ENCODE assay signal across 8 cellular contexts in the genomic region with DNA sequence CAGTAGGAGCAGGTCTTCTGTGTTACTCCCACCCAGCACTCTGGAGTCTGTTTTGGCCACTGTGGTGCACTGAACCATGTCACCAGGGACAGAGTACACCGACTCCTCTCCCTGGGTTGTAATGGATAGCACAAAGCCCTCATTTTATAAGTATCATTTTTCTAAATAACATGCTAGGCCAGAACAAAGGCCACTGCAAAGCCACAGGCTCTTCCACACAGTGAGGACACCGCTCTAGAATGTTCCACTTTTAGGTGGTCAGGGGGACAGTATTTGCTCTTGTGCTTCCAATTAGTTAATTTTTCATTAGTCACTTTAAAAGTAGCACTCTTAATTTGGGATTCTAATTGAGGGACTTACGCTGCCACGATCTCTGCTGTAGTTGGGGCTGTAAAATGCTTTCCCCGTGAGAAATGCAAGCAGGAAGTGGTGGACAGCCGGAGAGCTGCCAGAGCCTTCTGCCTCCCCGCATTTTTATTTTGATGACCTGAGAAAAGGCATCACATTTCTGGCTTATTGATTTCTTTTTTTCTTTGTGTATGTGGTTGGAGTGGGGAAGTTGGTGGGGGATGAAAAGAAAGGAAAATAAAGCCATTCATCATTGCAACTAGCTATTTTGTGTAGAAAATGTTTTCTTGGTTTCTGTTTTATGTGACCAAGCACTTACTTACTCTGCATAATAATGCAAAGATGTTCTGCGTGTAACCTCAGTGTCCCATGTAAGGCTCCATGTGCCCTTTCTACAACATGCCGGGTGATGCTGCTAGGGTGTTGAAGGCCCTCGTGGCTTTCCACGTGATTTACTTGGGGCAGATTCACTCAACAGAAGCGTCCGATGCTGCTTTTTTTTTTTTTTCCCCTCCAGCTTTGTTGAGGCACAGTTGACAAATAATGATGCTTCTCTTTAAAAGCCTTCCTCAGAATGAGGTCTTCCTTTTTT.
DNase-seq lines count a peak whose midpoint lies in the region; ATAC-seq and TF ChIP-seq lines count a peak whose summit lies in the region.

No MANE protein-coding gene starts in this region.

- no peak for ATAC-seq in activated CD8-positive, alpha-beta memory T cell treated with anti-CD3 and anti-CD28 coated beads, Interleukin-2, amount 10 ng/mL, durations not matched to agents 7 days and 5 days

- H3K4me3 Mint-ChIP-seq in activated CD8-positive, alpha-beta memory T cell treated with anti-CD3 and anti-CD28 coated beads, Interleukin-2, amount 10 ng/mL, durations not matched to agents 7 days and 5 days: peak overlapping the region; percentile 19
- H3K4me3 Mint-ChIP-seq in nephron: peak overlapping the region in 2 of 3 experiments; percentile 2 to 16

- intact Hi-C loops in uterus (cut with DNase I; ENCODE audit: low total_unique reads): no loop called here

- TF ChIP-seq CTCF in nephron (IDR thresholded peaks at IDR 0.05; ENCODE audit: unreplicated experiment in 3 of 3): no peak
- no peak for TF ChIP-seq CTCF in uterus (IDR thresholded peaks at IDR 0.05)

- H3K4me1 ChIP-seq in uterus: no peaks in the 10 kb centered on the region

- peak overlapping the region in 1 of 2 donors; percentile 1 for H3K4me3 ChIP-seq in uterus

- CTCF ChIA-PET in activated CD8-positive, alpha-beta memory T cell treated with anti-CD3 and anti-CD28 coated beads, Interleukin-2, amount 10 ng/mL, durations not matched to agents 7 days and 5 days (lab: Charles Lee): no interaction called here

- H3K36me3 ChIP-seq in uterus: no peaks in the 10 kb centered on the region

- H3K4me1 Mint-ChIP-seq in activated CD8-positive, alpha-beta memory T cell treated with anti-CD3 and anti-CD28 coated beads, Interleukin-2, amount 10 ng/mL, durations not matched to agents 7 days and 5 days: peaks cover 11% of the 10 kb centered on the region
- peaks cover 31% of the 10 kb centered on the region for H3K4me1 Mint-ChIP-seq in nephron

- no peaks in the 10 kb centered on the region for H3K36me3 Mint-ChIP-seq in activated CD8-positive, alpha-beta memory T cell treated with anti-CD3 and anti-CD28 coated beads, Interleukin-2, amount 10 ng/mL, durations not matched to agents 7 days and 5 days
- peaks cover 83% of the 10 kb centered on the region for H3K36me3 Mint-ChIP-seq in nephron (ENCODE audit: low read depth)

- DNase-seq in activated CD8-positive, alpha-beta memory T cell treated with anti-CD3 and anti-CD28 coated beads, Interleukin-2, amount 10 ng/mL, durations not matched to agents 7 days and 5 days: no peak
- DNase-seq in activated CD8-positive, alpha-beta memory T cell treated with anti-CD3 and anti-CD28 coated beads for 24 hours: no peak
- DNase-seq in fibroblast of gingiva (ENCODE audit: low read depth) (peak; percentile 68), uterus (no peak), NCI-H82 (lab: John Stamatoyannopoulos, UW) (no peak), GF-D8 (lab: John Stamatoyannopoulos, UW) (no peak), MV-4-11 (lab: John Stamatoyannopoulos, UW) (no peak)

- H3K27ac ChIP-seq in uterus: peak overlapping the region; percentile 73 to 76

- no peaks in the 10 kb centered on the region for H3K9me3 Mint-ChIP-seq in activated CD8-positive, alpha-beta memory T cell treated with anti-CD3 and anti-CD28 coated beads, Interleukin-2, amount 10 ng/mL, durations not matched to agents 7 days and 5 days (ENCODE audit: low read depth)
- no peaks in the 10 kb centered on the region for H3K9me3 Mint-ChIP-seq in nephron

- H3K9me3 ChIP-seq in uterus: no peaks in the 10 kb centered on the region

- no peak overlapping the region for H3K27ac Mint-ChIP-seq in activated CD8-positive, alpha-beta memory T cell treated with anti-CD3 and anti-CD28 coated beads, Interleukin-2, amount 10 ng/mL, durations not matched to agents 7 days and 5 days
- peak overlapping the region; percentile 80 to 93 (median 92) for H3K27ac Mint-ChIP-seq in nephron

- TF ChIP-seq POLR2A in uterus (IDR thresholded peaks at IDR 0.05): no peak

- peaks cover 28% of the 10 kb centered on the region for H3K27me3 Mint-ChIP-seq in activated CD8-positive, alpha-beta memory T cell treated with anti-CD3 and anti-CD28 coated beads, Interleukin-2, amount 10 ng/mL, durations not matched to agents 7 days and 5 days
- no peaks in the 10 kb centered on the region for H3K27me3 Mint-ChIP-seq in nephron (ENCODE audit: low read depth)

- H3K27me3 ChIP-seq in uterus: no peaks in the 10 kb centered on the region
